ENCODE assay signal across 1 cellular context in the genomic region with DNA sequence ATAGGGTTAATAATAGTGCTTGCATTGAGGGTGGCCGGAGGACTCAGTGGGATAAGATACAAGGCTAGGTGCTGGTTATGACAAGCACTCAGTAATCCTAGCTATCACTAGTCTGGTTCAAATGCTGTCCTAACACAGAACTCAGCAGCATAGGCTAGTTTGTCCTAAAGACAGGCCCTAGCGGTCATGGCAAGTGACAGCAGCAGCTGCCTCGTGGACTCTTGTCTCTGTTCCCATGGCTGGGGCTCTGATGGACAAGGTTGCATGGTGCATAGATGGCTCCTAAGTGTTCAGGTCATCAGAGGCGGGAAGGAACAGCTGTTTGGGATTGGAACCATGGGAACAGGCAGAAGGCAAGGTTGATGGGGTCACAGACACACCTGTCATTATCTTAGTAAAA.
TF ChIP-seq lines count a peak whose summit lies in the region.

No MANE protein-coding gene starts in this region.

TF ChIP-seq in IMR-90, 13 proteins besides CTCF, POLR2A, EP300 and RAD21:
- TF ChIP-seq, protein P1, sequence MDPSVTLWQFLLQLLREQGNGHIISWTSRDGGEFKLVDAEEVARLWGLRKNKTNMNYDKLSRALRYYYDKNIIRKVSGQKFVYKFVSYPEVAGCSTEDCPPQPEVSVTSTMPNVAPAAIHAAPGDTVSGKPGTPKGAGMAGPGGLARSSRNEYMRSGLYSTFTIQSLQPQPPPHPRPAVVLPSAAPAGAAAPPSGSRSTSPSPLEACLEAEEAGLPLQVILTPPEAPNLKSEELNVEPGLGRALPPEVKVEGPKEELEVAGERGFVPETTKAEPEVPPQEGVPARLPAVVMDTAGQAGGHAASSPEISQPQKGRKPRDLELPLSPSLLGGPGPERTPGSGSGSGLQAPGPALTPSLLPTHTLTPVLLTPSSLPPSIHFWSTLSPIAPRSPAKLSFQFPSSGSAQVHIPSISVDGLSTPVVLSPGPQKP (IDR thresholded peaks at IDR 0.05; ENCODE audit: borderline replicate concordance, low read depth, low read length), result no peak
- no peak for TF ChIP-seq RFX5 (IDR thresholded peaks at IDR 0.05; ENCODE audit: low read depth, low read length)
- TF ChIP-seq MAZ (IDR thresholded peaks at IDR 0.05; ENCODE audit: borderline replicate concordance, low read depth, low read length), result no peak
- TF ChIP-seq CEBPB (IDR thresholded peaks at IDR 0.05; ENCODE audit: low read depth, low read length), result no peak
- TF ChIP-seq, protein P2, sequence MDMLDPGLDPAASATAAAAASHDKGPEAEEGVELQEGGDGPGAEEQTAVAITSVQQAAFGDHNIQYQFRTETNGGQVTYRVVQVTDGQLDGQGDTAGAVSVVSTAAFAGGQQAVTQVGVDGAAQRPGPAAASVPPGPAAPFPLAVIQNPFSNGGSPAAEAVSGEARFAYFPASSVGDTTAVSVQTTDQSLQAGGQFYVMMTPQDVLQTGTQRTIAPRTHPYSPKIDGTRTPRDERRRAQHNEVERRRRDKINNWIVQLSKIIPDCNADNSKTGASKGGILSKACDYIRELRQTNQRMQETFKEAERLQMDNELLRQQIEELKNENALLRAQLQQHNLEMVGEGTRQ (IDR thresholded peaks at IDR 0.05; ENCODE audit: low read depth, low read length), result no peak
- no peak for TF ChIP-seq CHD1 (IDR thresholded peaks at IDR 0.05; ENCODE audit: low read depth, low read length)
- no peak for TF ChIP-seq MAFK (IDR thresholded peaks at IDR 0.05; ENCODE audit: low read depth, low read length)
- no peak for TF ChIP-seq SMC3 (IDR thresholded peaks at IDR 0.05; ENCODE audit: low read depth, low read length)
- TF ChIP-seq MXI1 (IDR thresholded peaks at IDR 0.05; ENCODE audit: borderline replicate concordance, low read depth, low read length), result no peak
